9 cellular contexts compared by ENCODE assay signal in the genomic region with DNA sequence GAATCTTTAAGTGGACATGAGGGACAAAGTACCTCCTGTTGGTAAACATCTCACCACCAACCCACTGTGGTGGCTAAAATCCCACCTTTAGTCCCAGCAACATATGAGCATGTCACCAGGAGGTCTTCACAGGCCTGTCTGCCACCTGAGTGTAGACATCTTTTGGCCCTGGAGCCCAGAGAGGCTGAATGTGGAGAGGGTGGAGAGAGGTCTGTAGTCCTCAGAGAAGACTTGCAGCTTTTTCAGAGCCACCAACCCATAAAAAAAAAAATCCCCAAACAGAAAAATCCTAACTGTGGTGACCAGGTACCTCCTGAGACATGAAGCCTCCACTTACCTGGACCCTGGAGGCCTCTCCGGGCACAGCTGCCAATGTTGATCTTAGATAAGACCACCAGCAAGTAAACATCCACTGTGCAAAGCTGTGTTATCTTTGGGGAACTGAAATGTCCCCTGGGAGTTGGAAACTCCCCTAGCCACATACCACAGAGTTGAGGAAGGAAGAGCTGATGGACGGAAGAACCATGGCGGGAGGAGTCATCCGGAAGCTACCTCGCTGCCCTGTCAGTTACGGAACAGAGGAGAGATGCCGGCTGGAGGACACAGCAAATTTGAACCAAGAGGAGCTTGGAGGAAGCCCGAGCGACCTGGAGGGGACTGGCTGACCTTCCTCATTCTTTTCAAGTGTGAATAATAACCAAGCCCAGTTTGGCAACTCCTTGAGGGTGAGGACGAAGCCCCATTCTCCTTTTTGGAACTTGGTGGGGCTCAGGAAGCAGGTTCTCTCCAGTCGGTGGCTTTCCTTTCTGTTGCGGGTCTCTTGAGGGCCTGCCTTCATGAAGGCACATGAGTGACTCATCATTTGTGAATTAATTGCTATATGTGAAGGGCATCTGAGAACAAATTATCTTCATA. TPM values are rescaled to one million over a fixed set of nuclear protein-coding genes. Genes with fewer than 3 reads are reported as not detected.
A peak's percentile ranks its signal among the peaks of the same experiment; 100 is the strongest.
DNase-seq lines count a peak whose midpoint lies in the region; ATAC-seq and TF ChIP-seq lines count a peak whose summit lies in the region.
"Had no signal": no experiment of that assay in that cellular context is flagged by ENCODE, and none has a peak within 500 bp of the region (broad histone marks: within the 10 kb centered on the region; RNA-seq: fewer than 3 reads in every experiment).

A gene with protein sequence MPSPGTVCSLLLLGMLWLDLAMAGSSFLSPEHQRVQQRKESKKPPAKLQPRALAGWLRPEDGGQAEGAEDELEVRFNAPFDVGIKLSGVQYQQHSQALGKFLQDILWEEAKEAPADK (minus strand): TSS at position 443 of the 915 bp plus-strand sequence. CDS start 2,767 bp downstream, outside the sequence.

- 63% methylated on average over 12 of the region's 12 CpGs for WGBS in esophagus muscularis mucosa

- no peak within 1 kb of the TSS for H3K4me3 ChIP-seq in esophagus muscularis mucosa

- peaks cover 0 to 6% (median 0%) of the 10 kb centered on the region in 4 donors for H3K4me1 ChIP-seq in esophagus muscularis mucosa

- no peak within 1 kb of the TSS for H3K27ac ChIP-seq in esophagus muscularis mucosa (replicated peaks in 1 of 4)

- ATAC-seq in GM19438 (IDR thresholded peaks at IDR 0.05; ENCODE audit: low read depth, unreplicated experiment) (peak; percentile 72), HG03460 (IDR thresholded peaks at IDR 0.05; ENCODE audit: unreplicated experiment) (peak; percentile 78)
- ATAC-seq: HCT116 had no signal

- intact Hi-C loops in esophagus muscularis mucosa (cut with DNase I), result no loop called here

- no peak for TF ChIP-seq POLR2A in esophagus muscularis mucosa (IDR thresholded peaks at IDR 0.05; ENCODE audit: low read depth)

- H3K9me3 ChIP-seq in esophagus muscularis mucosa, result no peaks in the 10 kb centered on the region

- H3K36me3 ChIP-seq in esophagus muscularis mucosa, result peaks cover 5 to 77% (median 59%) of the 10 kb centered on the region in 4 donors

- TF ChIP-seq CTCF in esophagus muscularis mucosa (IDR thresholded peaks at IDR 0.05), result no peak

- no peak for TF ChIP-seq EP300 in esophagus muscularis mucosa (IDR thresholded peaks at IDR 0.05)

- no peaks in the 10 kb centered on the region for H3K27me3 ChIP-seq in esophagus muscularis mucosa

- DNase-seq in COLO829 (ENCODE audit: low spot score) (peak; percentile 18), dermis blood vessel endothelial cell (peak; percentile 30), NCI-H1930 (lab: John Stamatoyannopoulos, UW) (no peak), AG08395 (ENCODE audit: low spot score) (no peak), esophagus muscularis mucosa (ENCODE audit: extremely low spot score) (no peak)
- no peak for DNase-seq in effector CD8-positive, alpha-beta T cell (lab: John Stamatoyannopoulos, UW)

RNA-seq across cellular contexts. Expression of the gene that starts here (rescaled TPM):
- 0.19 and 0.68 TPM in 2 replicates for total RNA-seq in dermis blood vessel endothelial cell
- under 1 TPM in 1 of 4 donors, not detected in 3; 0.40 TPM for total RNA-seq in esophagus muscularis mucosa

Comparison
In these comparisons a context has a peak if more than half of its experiments do, and no peak if none do; other contexts are left out.
1. Peak in DNase-seq in dermis blood vessel endothelial cell; RNA of the gene not detected or under 1 TPM.